Comparison of ENCODE assay signal across 17 cellular contexts in genomic region chr21:44529503-44530125, GRCh38. TPM values are rescaled to one million over a fixed set of nuclear protein-coding genes. Genes with fewer than 3 reads are reported as not detected.
"Had no signal": no experiment of that assay in that cellular context is flagged by ENCODE, and none has a peak within 500 bp of the region (broad histone marks: within the 10 kb centered on the region; RNA-seq: fewer than 3 reads in every experiment).

No MANE protein-coding gene starts in this region.

- H3K27ac Mint-ChIP-seq: activated CD4-positive, alpha-beta memory T cell treated with anti-CD3 and anti-CD28 coated beads, Interleukin-2, amount 10 ng/mL, durations not matched to agents 7 days and 5 days; activated CD4-positive, alpha-beta T cell treated with anti-CD3 and anti-CD28 coated beads for 36 hours; activated naive CD8-positive, alpha-beta T cell treated with anti-CD3 and anti-CD28 coated beads for 36 hours; activated T-helper 2 cell treated with anti-CD3 and anti-CD28 coated beads, Interferon-gamma antibody, Interleukin-2, Interleukin-4, amounts not matched to agents 10 μg/mL and 5 μg/mL and 100 μg/mL, durations not matched to agents 14 hours and 24 hours and 36 hours had no signal

- DNase-seq: activated CD4-positive, alpha-beta memory T cell treated with anti-CD3 and anti-CD28 coated beads, Interleukin-2, amount 10 ng/mL, durations not matched to agents 7 days and 5 days; activated naive CD8-positive, alpha-beta T cell treated with anti-CD3 and anti-CD28 coated beads for 36 hours; foreskin melanocyte; midbrain; naive B cell; occipital lobe; SIG-M5; stimulated activated CD4-positive, alpha-beta T cell treated with anti-CD3 and anti-CD28 coated beads, Interleukin-15, amount 100 ng/mL, for 24 hours; stimulated activated CD4-positive, alpha-beta T cell treated with anti-CD3 and anti-CD28 coated beads, Interleukin-4, amount 100 ng/mL, for 4 hours; stimulated activated naive CD8-positive, alpha-beta T cell treated with anti-CD3 and anti-CD28 coated beads, Interleukin-15, amount 100 ng/mL, for 72 hours; testis had no signal

- FAIRE-seq: endothelial cell of umbilical vein had no signal

- H3K4me1 ChIP-seq: heart left ventricle, testis, vagina had no signal

- H3K4me3 ChIP-seq: heart left ventricle, testis, vagina had no signal

- H3K9me3 ChIP-seq: heart left ventricle, testis, vagina had no signal

- H3K36me3 Mint-ChIP-seq: activated naive CD8-positive, alpha-beta T cell treated with anti-CD3 and anti-CD28 coated beads for 36 hours; naive B cell had no signal

- H3K27me3 ChIP-seq: testis, vagina had no signal

- H3K27me3 Mint-ChIP-seq: activated CD4-positive, alpha-beta memory T cell treated with anti-CD3 and anti-CD28 coated beads, Interleukin-2, amount 10 ng/mL, durations not matched to agents 7 days and 5 days; activated CD4-positive, alpha-beta T cell treated with anti-CD3 and anti-CD28 coated beads for 36 hours; activated naive CD8-positive, alpha-beta T cell treated with anti-CD3 and anti-CD28 coated beads for 36 hours; stimulated activated naive CD8-positive, alpha-beta T cell treated with anti-CD3 and anti-CD28 coated beads, Interleukin-15, amount 100 ng/mL, for 72 hours had no signal

- H3K4me1 Mint-ChIP-seq: activated CD4-positive, alpha-beta memory T cell treated with anti-CD3 and anti-CD28 coated beads, Interleukin-2, amount 10 ng/mL, durations not matched to agents 7 days and 5 days; activated CD4-positive, alpha-beta T cell treated with anti-CD3 and anti-CD28 coated beads for 36 hours; activated naive CD8-positive, alpha-beta T cell treated with anti-CD3 and anti-CD28 coated beads for 36 hours; naive B cell; stimulated activated naive CD8-positive, alpha-beta T cell treated with anti-CD3 and anti-CD28 coated beads, Interleukin-15, amount 100 ng/mL, for 72 hours had no signal

- H3K4me3 Mint-ChIP-seq: activated CD4-positive, alpha-beta memory T cell treated with anti-CD3 and anti-CD28 coated beads, Interleukin-2, amount 10 ng/mL, durations not matched to agents 7 days and 5 days; activated CD4-positive, alpha-beta T cell treated with anti-CD3 and anti-CD28 coated beads for 36 hours; activated naive CD8-positive, alpha-beta T cell treated with anti-CD3 and anti-CD28 coated beads for 36 hours; stimulated activated naive CD8-positive, alpha-beta T cell treated with anti-CD3 and anti-CD28 coated beads, Interleukin-15, amount 100 ng/mL, for 72 hours had no signal

- H3K9me3 Mint-ChIP-seq: activated naive CD8-positive, alpha-beta T cell treated with anti-CD3 and anti-CD28 coated beads for 36 hours; activated T-helper 2 cell treated with anti-CD3 and anti-CD28 coated beads, Interferon-gamma antibody, Interleukin-2, Interleukin-4, amounts not matched to agents 10 μg/mL and 5 μg/mL and 100 μg/mL, durations not matched to agents 14 hours and 24 hours and 36 hours; stimulated activated naive CD8-positive, alpha-beta T cell treated with anti-CD3 and anti-CD28 coated beads, Interleukin-15, amount 100 ng/mL, for 72 hours had no signal

- H3K27ac ChIP-seq: heart left ventricle, testis, vagina had no signal

- H3K36me3 ChIP-seq: heart left ventricle, vagina had no signal

RNA-seq across cellular contexts. Expression of gene KRTAP10-1, which starts 10.4 kb away (rescaled TPM):
- total RNA-seq: activated CD4-positive, alpha-beta memory T cell treated with anti-CD3 and anti-CD28 coated beads, Interleukin-2, amount 10 ng/mL, durations not matched to agents 7 days and 5 days; activated CD4-positive, alpha-beta T cell treated with anti-CD3 and anti-CD28 coated beads for 36 hours; activated naive CD8-positive, alpha-beta T cell treated with anti-CD3 and anti-CD28 coated beads for 36 hours; activated T-helper 2 cell treated with anti-CD3 and anti-CD28 coated beads, Interferon-gamma antibody, Interleukin-2, Interleukin-4, amounts not matched to agents 10 μg/mL and 5 μg/mL and 100 μg/mL, durations not matched to agents 14 hours and 24 hours and 36 hours; endothelial cell of umbilical vein; heart left ventricle; occipital lobe; T-helper 2 cell treated with Interferon-gamma antibody and Interleukin-4, amounts not matched to agents 100 ng/mL and 5 ng/mL, for 36 hours; testis; vagina had no signal
- polyA plus RNA-seq: endothelial cell of umbilical vein, heart left ventricle had no signal

RNA-seq across cellular contexts. Expression of gene KRTAP10-2, which starts 21.7 kb away (rescaled TPM):
- total RNA-seq: activated CD4-positive, alpha-beta memory T cell treated with anti-CD3 and anti-CD28 coated beads, Interleukin-2, amount 10 ng/mL, durations not matched to agents 7 days and 5 days; activated CD4-positive, alpha-beta T cell treated with anti-CD3 and anti-CD28 coated beads for 36 hours; activated naive CD8-positive, alpha-beta T cell treated with anti-CD3 and anti-CD28 coated beads for 36 hours; activated T-helper 2 cell treated with anti-CD3 and anti-CD28 coated beads, Interferon-gamma antibody, Interleukin-2, Interleukin-4, amounts not matched to agents 10 μg/mL and 5 μg/mL and 100 μg/mL, durations not matched to agents 14 hours and 24 hours and 36 hours; endothelial cell of umbilical vein; heart left ventricle; occipital lobe; T-helper 2 cell treated with Interferon-gamma antibody and Interleukin-4, amounts not matched to agents 100 ng/mL and 5 ng/mL, for 36 hours; testis; vagina had no signal
- polyA plus RNA-seq: endothelial cell of umbilical vein, heart left ventricle had no signal

RNA-seq across cellular contexts. Expression of gene KRTAP10-3, which starts 29.0 kb away (rescaled TPM):
- total RNA-seq: activated CD4-positive, alpha-beta memory T cell treated with anti-CD3 and anti-CD28 coated beads, Interleukin-2, amount 10 ng/mL, durations not matched to agents 7 days and 5 days; activated CD4-positive, alpha-beta T cell treated with anti-CD3 and anti-CD28 coated beads for 36 hours; activated naive CD8-positive, alpha-beta T cell treated with anti-CD3 and anti-CD28 coated beads for 36 hours; activated T-helper 2 cell treated with anti-CD3 and anti-CD28 coated beads, Interferon-gamma antibody, Interleukin-2, Interleukin-4, amounts not matched to agents 10 μg/mL and 5 μg/mL and 100 μg/mL, durations not matched to agents 14 hours and 24 hours and 36 hours; endothelial cell of umbilical vein; heart left ventricle; occipital lobe; T-helper 2 cell treated with Interferon-gamma antibody and Interleukin-4, amounts not matched to agents 100 ng/mL and 5 ng/mL, for 36 hours; testis; vagina had no signal
- polyA plus RNA-seq: endothelial cell of umbilical vein, heart left ventricle had no signal

RNA-seq across cellular contexts. Expression of gene KRTAP10-4, which starts 43.9 kb away (rescaled TPM):
- total RNA-seq: activated CD4-positive, alpha-beta memory T cell treated with anti-CD3 and anti-CD28 coated beads, Interleukin-2, amount 10 ng/mL, durations not matched to agents 7 days and 5 days; activated CD4-positive, alpha-beta T cell treated with anti-CD3 and anti-CD28 coated beads for 36 hours; activated naive CD8-positive, alpha-beta T cell treated with anti-CD3 and anti-CD28 coated beads for 36 hours; activated T-helper 2 cell treated with anti-CD3 and anti-CD28 coated beads, Interferon-gamma antibody, Interleukin-2, Interleukin-4, amounts not matched to agents 10 μg/mL and 5 μg/mL and 100 μg/mL, durations not matched to agents 14 hours and 24 hours and 36 hours; endothelial cell of umbilical vein; heart left ventricle; occipital lobe; T-helper 2 cell treated with Interferon-gamma antibody and Interleukin-4, amounts not matched to agents 100 ng/mL and 5 ng/mL, for 36 hours; vagina had no signal
- polyA plus RNA-seq: endothelial cell of umbilical vein, heart left ventricle had no signal

RNA-seq across cellular contexts. Expression of gene KRTAP10-5, which starts 50.8 kb away (rescaled TPM):
- total RNA-seq: activated CD4-positive, alpha-beta memory T cell treated with anti-CD3 and anti-CD28 coated beads, Interleukin-2, amount 10 ng/mL, durations not matched to agents 7 days and 5 days; activated CD4-positive, alpha-beta T cell treated with anti-CD3 and anti-CD28 coated beads for 36 hours; activated naive CD8-positive, alpha-beta T cell treated with anti-CD3 and anti-CD28 coated beads for 36 hours; activated T-helper 2 cell treated with anti-CD3 and anti-CD28 coated beads, Interferon-gamma antibody, Interleukin-2, Interleukin-4, amounts not matched to agents 10 μg/mL and 5 μg/mL and 100 μg/mL, durations not matched to agents 14 hours and 24 hours and 36 hours; endothelial cell of umbilical vein; heart left ventricle; occipital lobe; T-helper 2 cell treated with Interferon-gamma antibody and Interleukin-4, amounts not matched to agents 100 ng/mL and 5 ng/mL, for 36 hours; testis; vagina had no signal
- polyA plus RNA-seq: endothelial cell of umbilical vein, heart left ventricle had no signal
